ENCODE assay signal across 8 cellular contexts in the genomic region with DNA sequence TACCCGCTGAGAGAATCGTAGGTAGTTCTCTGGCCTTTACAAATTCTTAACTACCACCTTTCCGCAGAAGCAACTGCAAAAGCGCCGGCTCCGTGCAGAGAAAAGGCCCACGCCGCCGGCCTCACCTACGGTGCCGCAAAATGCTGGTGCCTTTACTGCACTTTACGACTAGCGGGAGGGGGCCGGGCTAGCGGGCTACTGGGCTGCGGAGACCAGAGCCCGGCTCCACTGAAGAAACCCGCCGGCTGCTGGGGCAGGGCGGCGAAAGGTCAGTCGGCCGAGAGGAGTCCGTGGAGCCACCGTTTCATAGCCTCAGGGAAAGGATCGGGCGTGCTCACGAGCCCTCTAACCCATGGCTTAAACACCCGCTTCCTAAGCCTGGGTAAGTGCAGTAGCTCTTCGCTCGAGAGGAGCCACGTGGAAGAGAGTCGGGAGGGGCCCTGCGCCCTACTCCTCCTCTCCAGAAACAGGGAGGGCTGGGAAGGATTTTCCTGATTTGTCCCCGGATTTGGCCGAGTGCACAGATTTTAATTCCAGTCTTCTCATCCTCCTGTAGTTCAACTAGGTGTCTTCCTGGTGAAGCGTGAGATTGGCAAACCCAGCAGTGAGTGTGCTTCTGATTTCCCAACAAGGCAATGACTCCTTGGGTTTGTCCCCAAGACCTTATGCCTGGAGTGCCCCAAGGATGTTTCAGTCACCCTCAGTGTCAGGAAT. TPM values are rescaled to one million over a fixed set of nuclear protein-coding genes. Genes with fewer than 3 reads are reported as not detected.
DNase-seq lines count a peak whose midpoint lies in the region; ATAC-seq and TF ChIP-seq lines count a peak whose summit lies in the region.

A gene with protein sequence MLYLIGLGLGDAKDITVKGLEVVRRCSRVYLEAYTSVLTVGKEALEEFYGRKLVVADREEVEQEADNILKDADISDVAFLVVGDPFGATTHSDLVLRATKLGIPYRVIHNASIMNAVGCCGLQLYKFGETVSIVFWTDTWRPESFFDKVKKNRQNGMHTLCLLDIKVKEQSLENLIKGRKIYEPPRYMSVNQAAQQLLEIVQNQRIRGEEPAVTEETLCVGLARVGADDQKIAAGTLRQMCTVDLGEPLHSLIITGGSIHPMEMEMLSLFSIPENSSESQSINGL (minus strand): TSS at position 105 of the 714 bp plus-strand sequence. CDS start 341 bp downstream, outside the sequence.

- peak within 1 kb of the TSS; percentile 92 for H3K4me3 Mint-ChIP-seq in activated T-helper 17 cell treated with anti-CD3 and anti-CD28 coated beads, Interleukin-2, amount 50 U/mL, for 72 hours
- H3K4me3 Mint-ChIP-seq in naive thymus-derived CD8-positive, alpha-beta T cell, result peak within 1 kb of the TSS; percentile 87 to 99 (median 92)

- peak within 1 kb of the TSS; percentile 87 for H3K4me3 ChIP-seq in KMS-11 (IDR thresholded peaks at IDR 0.05; ENCODE audit: insufficient read depth, low read depth, low read length)
- peak within 1 kb of the TSS; percentile 74 for H3K4me3 ChIP-seq in fibroblast of mammary gland (ENCODE audit: control insufficient read depth, low read depth, low read length)

- DNase-seq in DMS79 (lab: John Stamatoyannopoulos, UW) (peak; percentile 63), RPMI8226 (peak; percentile 87), fibroblast of mammary gland (ENCODE audit: low read depth) (peak; percentile 90)
- peak; percentile 75 to 91 (median 84) for DNase-seq in naive thymus-derived CD8-positive, alpha-beta T cell
- DNase-seq in stimulated activated naive CD4-positive, alpha-beta T cell (lab: John Stamatoyannopoulos, UW), result peak; percentile 73 to 87 (median 80)

- H3K9me3 Mint-ChIP-seq in activated T-helper 17 cell treated with anti-CD3 and anti-CD28 coated beads, Interleukin-2, amount 50 U/mL, for 72 hours, result no peaks in the 10 kb centered on the region
- H3K9me3 Mint-ChIP-seq in naive thymus-derived CD8-positive, alpha-beta T cell, result no peaks in the 10 kb centered on the region

- H3K27ac Mint-ChIP-seq in activated T-helper 17 cell treated with anti-CD3 and anti-CD28 coated beads, Interleukin-2, amount 50 U/mL, for 72 hours, result peak within 1 kb of the TSS; percentile 91
- peak within 1 kb of the TSS; percentile 93 to 100 (median 98) for H3K27ac Mint-ChIP-seq in naive thymus-derived CD8-positive, alpha-beta T cell

- peak within 1 kb of the TSS; percentile 86 for H3K9ac ChIP-seq in KMS-11

- H3K4me1 Mint-ChIP-seq in activated T-helper 17 cell treated with anti-CD3 and anti-CD28 coated beads, Interleukin-2, amount 50 U/mL, for 72 hours, result peaks cover 30% of the 10 kb centered on the region
- H3K4me1 Mint-ChIP-seq in naive thymus-derived CD8-positive, alpha-beta T cell, result peaks cover 25 to 84% (median 70%) of the 10 kb centered on the region in 4 donors

- peaks cover 65% of the 10 kb centered on the region for H3K36me3 Mint-ChIP-seq in activated T-helper 17 cell treated with anti-CD3 and anti-CD28 coated beads, Interleukin-2, amount 50 U/mL, for 72 hours (ENCODE audit: low read depth)
- H3K36me3 Mint-ChIP-seq in naive thymus-derived CD8-positive, alpha-beta T cell, result peaks cover 7 to 24% (median 24%) of the 10 kb centered on the region in 3 donors

- ATAC-seq in GM21723 (IDR thresholded peaks at IDR 0.05; ENCODE audit: unreplicated experiment), result peak; percentile 85
- ATAC-seq in activated T-helper 17 cell treated with anti-CD3 and anti-CD28 coated beads, Interleukin-2, amount 50 U/mL, for 72 hours (replicated peaks), result peak; percentile 92
- peak; percentile 95 for ATAC-seq in naive thymus-derived CD8-positive, alpha-beta T cell

- TF ChIP-seq CTCF in KMS-11 (conservative IDR thresholded peaks at IDR 0.05; ENCODE audit: low read depth, low read length) (no peak), fibroblast of mammary gland (conservative IDR thresholded peaks at IDR 0.05; ENCODE audit: control insufficient read depth, insufficient read depth, low read depth, low read length) (no peak)

- no peaks in the 10 kb centered on the region for H4K20me1 ChIP-seq in KMS-11 (ENCODE audit: insufficient read depth)

- POLR2A ChIA-PET in naive thymus-derived CD8-positive, alpha-beta T cell (lab: Charles Lee), result interaction anchor here (0.6 to 3.2 kb wide), 7 partner anchors 24 to 210 kb away, joined by 3 to 15 read pairs (median 3); partner anchors contain the start of gene S1PR1

- H3K27me3 Mint-ChIP-seq in activated T-helper 17 cell treated with anti-CD3 and anti-CD28 coated beads, Interleukin-2, amount 50 U/mL, for 72 hours, result no peaks in the 10 kb centered on the region
- no peaks in the 10 kb centered on the region for H3K27me3 Mint-ChIP-seq in naive thymus-derived CD8-positive, alpha-beta T cell

- peaks cover 14% of the 10 kb centered on the region for H3K4me1 ChIP-seq in KMS-11 (ENCODE audit: low read depth, poor library complexity, severe bottlenecking)

- H3K36me3 ChIP-seq in KMS-11 (ENCODE audit: insufficient read depth), result no peaks in the 10 kb centered on the region

- peak within 1 kb of the TSS; percentile 85 for H2AFZ ChIP-seq in KMS-11 (ENCODE audit: low read depth)

- H3K79me2 ChIP-seq in KMS-11 (ENCODE audit: insufficient read depth, low read depth), result peaks cover 7% of the 10 kb centered on the region

- peak within 1 kb of the TSS; percentile 93 for H3K4me2 ChIP-seq in KMS-11

- peak within 1 kb of the TSS; percentile 63 for H3K27ac ChIP-seq in KMS-11

- no peaks in the 10 kb centered on the region for H3K27me3 ChIP-seq in KMS-11 (ENCODE audit: insufficient read depth, low read depth)

RNA-seq across cellular contexts. Expression of the gene that starts here (rescaled TPM):
- total RNA-seq in activated T-helper 17 cell treated with anti-CD3 and anti-CD28 coated beads, Interleukin-2, amount 50 U/mL, for 72 hours, result 10 to 100 TPM; 18.4 to 42.8 TPM
- total RNA-seq in naive thymus-derived CD8-positive, alpha-beta T cell, result 10 to 100 TPM; 60.5 to 64.7 TPM
- polyA plus RNA-seq in naive thymus-derived CD8-positive, alpha-beta T cell, result 10 to 100 TPM; 41.8 to 62.4 (median 59.9) TPM

Comparison
In these comparisons a context has a peak if more than half of its experiments do, and no peak if none do; other contexts are left out.
1. Peak in every context shown above with its lines: DNase-seq, ATAC-seq, H3K4me3 ChIP-seq and H3K27ac ChIP-seq.